Comparison of ENCODE assay signal across 31 cellular contexts in the genomic region with DNA sequence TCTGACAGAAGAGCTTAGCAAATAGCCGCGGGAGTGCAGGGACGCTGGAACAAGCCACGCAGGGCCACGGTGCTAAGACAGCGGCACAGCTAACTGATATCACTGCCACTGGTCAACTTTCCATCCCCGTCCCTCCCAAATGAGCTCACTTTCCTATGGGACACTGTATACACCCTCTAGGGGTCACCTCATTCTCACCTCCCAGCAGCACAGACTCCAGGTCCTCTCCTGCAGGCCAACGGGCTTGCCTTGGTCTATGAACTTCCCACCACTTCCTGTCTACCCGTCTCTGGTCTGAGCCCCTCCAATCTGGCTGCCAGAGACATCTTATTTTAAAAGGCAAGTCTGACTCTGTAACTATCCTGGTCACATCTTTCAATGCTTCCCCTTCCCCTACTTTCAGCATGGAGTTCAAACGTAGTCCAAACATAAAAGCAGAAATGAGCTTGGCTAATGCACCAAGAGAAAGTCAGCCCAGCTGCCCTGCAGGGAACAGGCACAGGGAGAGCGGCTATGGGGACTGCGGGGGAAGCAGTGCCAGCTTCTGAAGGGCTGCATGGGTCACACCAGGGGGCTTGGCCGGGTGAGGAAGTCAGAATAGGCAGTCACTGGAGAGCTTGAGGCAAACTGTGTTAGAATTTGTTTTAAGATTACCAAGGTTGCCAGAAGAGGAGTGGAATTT. TPM values are rescaled to one million over a fixed set of nuclear protein-coding genes. Genes with fewer than 3 reads are reported as not detected.
DNase-seq lines count a peak whose midpoint lies in the region; ATAC-seq lines count a peak whose summit lies in the region.
"Had no signal": no experiment of that assay in that cellular context is flagged by ENCODE, and none has a peak within 500 bp of the region (broad histone marks: within the 10 kb centered on the region; RNA-seq: fewer than 3 reads in every experiment).

No MANE protein-coding gene starts in this region.

- no peaks in the 10 kb centered on the region for H3K9me3 Mint-ChIP-seq in activated naive CD4-positive, alpha-beta T cell treated with anti-CD3 and anti-CD28 coated beads, Interleukin-2, amount 50 U/mL, for 72 hours
- H3K9me3 Mint-ChIP-seq: activated T-cell treated with anti-CD3 and anti-CD28 coated beads, Interleukin-2, amount 50 U/mL, for 72 hours; CD8-positive, alpha-beta T cell; nephron progenitor cell had no signal

- H3K36me3 Mint-ChIP-seq in activated naive CD4-positive, alpha-beta T cell treated with anti-CD3 and anti-CD28 coated beads, Interleukin-2, amount 50 U/mL, for 72 hours = no peaks in the 10 kb centered on the region
- H3K36me3 Mint-ChIP-seq in T-helper 17 cell (ENCODE audit: low read depth) = peaks cover 13% of the 10 kb centered on the region

- no peaks in the 10 kb centered on the region for H3K27me3 Mint-ChIP-seq in T-helper 17 cell

- peak overlapping the region; percentile 29 for H3K27ac ChIP-seq in substantia nigra (ENCODE audit: low read depth, low read length, poor library complexity, severe bottlenecking)
- H3K27ac ChIP-seq: gastrocnemius medialis, hepatocyte, ovary, PC-9, testis had no signal

- no peaks in the 10 kb centered on the region for H3K9me3 ChIP-seq in T-helper 17 cell (ENCODE audit: control insufficient read depth, low read length, poor library complexity, severe bottlenecking)
- H3K9me3 ChIP-seq: body of pancreas, gastrocnemius medialis, ovary, testis had no signal

- H3K27ac Mint-ChIP-seq in activated naive CD4-positive, alpha-beta T cell treated with anti-CD3 and anti-CD28 coated beads, Interleukin-2, amount 50 U/mL, for 72 hours = peak overlapping the region; percentile 16 to 18
- peak overlapping the region; percentile 83 for H3K27ac Mint-ChIP-seq in T-helper 17 cell
- H3K27ac Mint-ChIP-seq: activated T-cell treated with anti-CD3 and anti-CD28 coated beads, Interleukin-2, amount 50 U/mL, for 72 hours; CD8-positive, alpha-beta T cell; nephron progenitor cell had no signal

- no peak for ATAC-seq in activated naive CD4-positive, alpha-beta T cell treated with anti-CD3 and anti-CD28 coated beads, Interleukin-2, amount 50 U/mL, for 72 hours
- ATAC-seq in T-helper 17 cell (no peak), left lobe of liver (peak; percentile 30)
- ATAC-seq: activated T-cell treated with anti-CD3 and anti-CD28 coated beads, Interleukin-2, amount 50 U/mL, for 72 hours; body of pancreas; CD8-positive, alpha-beta T cell; gastrocnemius medialis had no signal

- DNase-seq in activated naive CD4-positive, alpha-beta T cell treated with anti-CD3 and anti-CD28 coated beads, Interleukin-2, amount 50 U/mL, for 72 hours (ENCODE audit: low spot score in 2 of 2) = no peak
- no peak for DNase-seq in activated naive CD4-positive, alpha-beta T cell treated with anti-CD3 and anti-CD28 coated beads, Interleukin-2, amount 50 U/mL, for 16 hours
- no peak for DNase-seq in T-helper 17 cell
- no peak for DNase-seq in left lobe of liver (ENCODE audit: low spot score)
- DNase-seq in substantia nigra (lab: John Stamatoyannopoulos, UW) = peak in 2 of 49 donors; percentile 23
- no peak for DNase-seq in NCI-H1694 treated with DMSO at 0.1 percent for 48 hours (lab: John Stamatoyannopoulos, UW)
- DNase-seq in NCI-H524 treated with DMSO at 0.1 percent for 48 hours (lab: John Stamatoyannopoulos, UW) = no peak
- no peak for DNase-seq in NCI-H446 (lab: John Stamatoyannopoulos, UW)
- DNase-seq: activated CD8-positive, alpha-beta memory T cell treated with anti-CD3 and anti-CD28 coated beads for 24 hours; activated naive CD4-positive, alpha-beta T cell; activated T-cell treated with anti-CD3 and anti-CD28 coated beads, Interleukin-2, amount 50 U/mL, for 72 hours; AML-193; CD8-positive, alpha-beta T cell; cerebellar nuclear complex; gastrocnemius medialis; kidney glomerular epithelial cell; NCI-H1105 treated with DMSO at 0.1 percent for 48 hours; NCI-H1930; NCI-H526; nephron progenitor cell; NK-92 treated with Interleukin-12 subunit alpha and Interleukin-12 subunit beta, amount 100 ng/mL, for 24 hours; ovary; PC-9; stimulated activated naive CD4-positive, alpha-beta T cell; T-helper 2 cell; testis had no signal

- H3K4me1 Mint-ChIP-seq in T-helper 17 cell = peaks cover 6% of the 10 kb centered on the region
- H3K4me1 Mint-ChIP-seq: nephron progenitor cell had no signal

- no peak overlapping the region for H3K4me3 Mint-ChIP-seq in T-helper 17 cell
- H3K4me3 Mint-ChIP-seq: activated T-cell treated with anti-CD3 and anti-CD28 coated beads, Interleukin-2, amount 50 U/mL, for 72 hours; CD8-positive, alpha-beta T cell; nephron progenitor cell had no signal

RNA-seq across cellular contexts. Expression of gene SLC38A8, which starts 26.3 kb away (rescaled TPM):
- not detected for total RNA-seq in activated naive CD4-positive, alpha-beta T cell treated with anti-CD3 and anti-CD28 coated beads, Interleukin-2, amount 50 U/mL, for 72 hours
- total RNA-seq in T-helper 17 cell = not detected
- total RNA-seq in left lobe of liver = not detected
- total RNA-seq: A673; activated T-cell treated with anti-CD3 and anti-CD28 coated beads, Interleukin-2, amount 50 U/mL, for 72 hours; body of pancreas; CD8-positive, alpha-beta T cell; gastrocnemius medialis; H1; hepatocyte; HT-29; PC-9 had no signal

RNA-seq across cellular contexts. Expression of gene MBTPS1, which starts 47.8 kb away (rescaled TPM):
- 10 to 100 TPM; 39.9 to 41.1 TPM for total RNA-seq in activated naive CD4-positive, alpha-beta T cell treated with anti-CD3 and anti-CD28 coated beads, Interleukin-2, amount 50 U/mL, for 72 hours
- total RNA-seq in T-helper 17 cell (100 to 1,000 TPM in 1 of 2 donors, 10 to 100 TPM in 1; 94.4 to 114 TPM), left lobe of liver (41.3 TPM)
